ENCODE assay signal across 1 cellular context in the genomic region with DNA sequence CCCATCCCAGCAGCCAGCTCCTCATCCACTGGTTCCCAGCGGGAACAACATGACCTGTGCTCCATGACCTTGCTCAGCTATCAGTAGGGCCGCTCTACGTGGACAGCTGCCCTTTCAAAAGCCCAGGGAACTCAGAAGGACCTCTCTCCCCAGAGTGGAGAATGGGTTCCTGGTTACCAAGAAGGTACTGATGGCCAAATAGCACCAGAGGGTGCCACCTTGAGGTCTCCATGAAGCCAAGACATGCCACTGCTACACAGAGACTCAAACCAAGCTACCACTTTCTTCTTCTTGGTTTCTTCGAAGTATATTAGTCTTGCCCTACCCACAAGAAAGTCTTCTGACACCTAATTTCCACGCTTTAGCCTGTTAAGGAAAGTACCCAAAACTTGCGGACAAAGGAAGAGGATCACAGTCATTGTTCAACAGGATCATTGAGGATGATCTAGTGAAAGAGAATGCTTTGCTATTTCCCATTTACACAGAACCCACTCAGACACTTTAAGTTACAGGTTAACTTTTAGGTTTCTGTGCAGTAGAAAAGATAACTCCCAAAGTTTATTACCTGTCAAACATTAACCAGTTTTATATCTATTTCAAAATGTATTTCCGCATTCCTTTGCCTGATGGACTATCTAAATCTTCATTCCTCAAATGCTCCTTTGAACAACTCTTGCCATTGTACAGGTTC.
TF ChIP-seq lines count a peak whose summit lies in the region.

No MANE protein-coding gene starts in this region.

TF ChIP-seq in A549, 52 proteins besides CTCF, POLR2A, EP300 and RAD21 (continued from another document):
- no peak for TF ChIP-seq NFE2L2 (conservative IDR thresholded peaks at IDR 0.05; ENCODE audit: low read length)
- TF ChIP-seq KDM1A (IDR thresholded peaks at IDR 0.05; ENCODE audit: low read depth), result no peak
- TF ChIP-seq, protein P1, sequence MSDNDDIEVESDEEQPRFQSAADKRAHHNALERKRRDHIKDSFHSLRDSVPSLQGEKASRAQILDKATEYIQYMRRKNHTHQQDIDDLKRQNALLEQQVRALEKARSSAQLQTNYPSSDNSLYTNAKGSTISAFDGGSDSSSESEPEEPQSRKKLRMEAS (IDR thresholded peaks at IDR 0.05), result peak; percentile 37; the same call in 1 of the 2 replicates
- no peak for TF ChIP-seq CHD4 (IDR thresholded peaks at IDR 0.05; ENCODE audit: borderline replicate concordance)
- no peak for TF ChIP-seq MAZ (IDR thresholded peaks at IDR 0.05; ENCODE audit: borderline replicate concordance, low read depth, low read length)
- no peak for TF ChIP-seq ZFP36 (IDR thresholded peaks at IDR 0.05; ENCODE audit: borderline replicate concordance, partially characterized antibody)
- TF ChIP-seq GATA3 (IDR thresholded peaks at IDR 0.05; ENCODE audit: borderline replicate concordance), result peak; percentile 68; the same call in 1 of the 2 replicates
- TF ChIP-seq, protein P2, sequence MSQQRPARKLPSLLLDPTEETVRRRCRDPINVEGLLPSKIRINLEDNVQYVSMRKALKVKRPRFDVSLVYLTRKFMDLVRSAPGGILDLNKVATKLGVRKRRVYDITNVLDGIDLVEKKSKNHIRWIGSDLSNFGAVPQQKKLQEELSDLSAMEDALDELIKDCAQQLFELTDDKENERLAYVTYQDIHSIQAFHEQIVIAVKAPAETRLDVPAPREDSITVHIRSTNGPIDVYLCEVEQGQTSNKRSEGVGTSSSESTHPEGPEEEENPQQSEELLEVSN (IDR thresholded peaks at IDR 0.05; ENCODE audit: borderline replicate concordance, low read depth), result no peak
- TF ChIP-seq, protein P3, sequence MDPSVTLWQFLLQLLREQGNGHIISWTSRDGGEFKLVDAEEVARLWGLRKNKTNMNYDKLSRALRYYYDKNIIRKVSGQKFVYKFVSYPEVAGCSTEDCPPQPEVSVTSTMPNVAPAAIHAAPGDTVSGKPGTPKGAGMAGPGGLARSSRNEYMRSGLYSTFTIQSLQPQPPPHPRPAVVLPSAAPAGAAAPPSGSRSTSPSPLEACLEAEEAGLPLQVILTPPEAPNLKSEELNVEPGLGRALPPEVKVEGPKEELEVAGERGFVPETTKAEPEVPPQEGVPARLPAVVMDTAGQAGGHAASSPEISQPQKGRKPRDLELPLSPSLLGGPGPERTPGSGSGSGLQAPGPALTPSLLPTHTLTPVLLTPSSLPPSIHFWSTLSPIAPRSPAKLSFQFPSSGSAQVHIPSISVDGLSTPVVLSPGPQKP (IDR thresholded peaks at IDR 0.05; ENCODE audit: low read depth, low read length), result no peak
- no peak for TF ChIP-seq PHF8 (IDR thresholded peaks at IDR 0.05; ENCODE audit: borderline replicate concordance, low read depth)
- no peak for TF ChIP-seq MYC (IDR thresholded peaks at IDR 0.05; ENCODE audit: borderline replicate concordance, low read length)
- TF ChIP-seq CBX8 (IDR thresholded peaks at IDR 0.05), result no peak
- no peak for TF ChIP-seq SMC3 (IDR thresholded peaks at IDR 0.05)
